ENCODE assay signal across 8 cellular contexts in genomic region chr22:22450343-22450839, GRCh38. TPM values are rescaled to one million over a fixed set of nuclear protein-coding genes. Genes with fewer than 3 reads are reported as not detected.
DNase-seq lines count a peak whose midpoint lies in the region; ATAC-seq, FAIRE-seq and TF ChIP-seq lines count a peak whose summit lies in the region.

No MANE protein-coding gene starts in this region.

- no peaks in the 10 kb centered on the region for H3K36me3 ChIP-seq in mesenchymal stem cell (ENCODE audit: control insufficient read depth in 1 of 2, insufficient read depth in 2 of 2, low read depth in 1 of 2, low read length in 2 of 2)

- H3K27ac ChIP-seq in mesenchymal stem cell (ENCODE audit: low read length, poor library complexity, severe bottlenecking), result no peak overlapping the region

- H2BK120ac ChIP-seq in mesenchymal stem cell (ENCODE audit: low read depth, low read length), result no peak overlapping the region

- H3K27me3 ChIP-seq in mesenchymal stem cell (ENCODE audit: control insufficient read depth in 1 of 2, insufficient read depth in 1 of 2, low read length in 2 of 2), result peaks cover 0 to 92% of the 10 kb centered on the region in 2 experiments

- peak; percentile 98 for FAIRE-seq in GM12892 (lab: Jason Lieb, UNC)

- H2BK15ac ChIP-seq in mesenchymal stem cell (ENCODE audit: low read depth, poor library complexity, severe bottlenecking), result no peak overlapping the region

- H3K79me1 ChIP-seq in mesenchymal stem cell (replicated peaks; ENCODE audit: low read length, poor library complexity, severe bottlenecking), result no peaks in the 10 kb centered on the region

- no peak overlapping the region for H3K9ac ChIP-seq in mesenchymal stem cell (ENCODE audit: low read length)

- DNase-seq in GM12892 (ENCODE audit: insufficient read length), result peak; percentile 33
- peak; percentile 36 for DNase-seq in KBM-7
- no peak for DNase-seq in left lobe of liver (ENCODE audit: low spot score)
- no peak for DNase-seq in activated CD8-positive, alpha-beta memory T cell treated with anti-CD3 and anti-CD28 coated beads, Interleukin-2, amount 50 U/mL, for 48 hours
- no peak for DNase-seq in NCI-H526 treated with DMSO at 0.1 percent for 48 hours (lab: John Stamatoyannopoulos, UW)
- DNase-seq in DMS153 treated with DMSO at 0.1 percent for 48 hours (lab: John Stamatoyannopoulos, UW; ENCODE audit: unreplicated experiment), result no peak
- DNase-seq in mesenchymal stem cell, result no peak

- H3K18ac ChIP-seq in mesenchymal stem cell (ENCODE audit: low read depth in 1 of 2, low read length in 2 of 2), result no peak overlapping the region

- no peak overlapping the region for H3K4me2 ChIP-seq in mesenchymal stem cell (ENCODE audit: low read length, poor library complexity, severe bottlenecking)

- no peak overlapping the region for H2BK5ac ChIP-seq in mesenchymal stem cell (ENCODE audit: low read depth, low read length, poor library complexity, severe bottlenecking)

- ATAC-seq in GM21515 (IDR thresholded peaks at IDR 0.05; ENCODE audit: unreplicated experiment) (peak; percentile 95), left lobe of liver (peak; percentile 41)

- WGBS in mesenchymal stem cell, result 40% methylated on average over 4 of the region's 4 CpGs

- no peak overlapping the region for H2AK5ac ChIP-seq in mesenchymal stem cell (ENCODE audit: low read length, severe bottlenecking)

- H3K9me3 ChIP-seq in mesenchymal stem cell (ENCODE audit: control insufficient read depth, low read length), result peaks cover 18% of the 10 kb centered on the region

- in situ Hi-C loops in KBM-7 (cut with MboI; ENCODE audit: low pct_unique_long_range_greater_than_20kb, low sequenced_read_pairs), result loop anchor here (25.0 kb wide), 1 partner anchor 112 kb away; the partner anchor contains the start of gene PRAME

- no peak overlapping the region for H4K91ac ChIP-seq in mesenchymal stem cell (ENCODE audit: low read length)

- no peak for TF ChIP-seq POLR2A in GM12892 (IDR thresholded peaks at IDR 0.05; ENCODE audit: low read depth, low read length)

- no peak overlapping the region for H2AFZ ChIP-seq in mesenchymal stem cell (ENCODE audit: low read depth, low read length)

- no peak overlapping the region for H2BK12ac ChIP-seq in mesenchymal stem cell (ENCODE audit: low read length in 2 of 2)

- no peak overlapping the region for H3K23ac ChIP-seq in mesenchymal stem cell (ENCODE audit: low read length in 2 of 2)

- H4K8ac ChIP-seq in mesenchymal stem cell (ENCODE audit: low read length), result no peak overlapping the region

- H3K4ac ChIP-seq in mesenchymal stem cell (ENCODE audit: low read depth in 1 of 2, low read length in 2 of 2), result no peak overlapping the region

- H3K4me3 ChIP-seq in mesenchymal stem cell (ENCODE audit: insufficient read depth in 1 of 2, low read depth in 1 of 2, low read length in 2 of 2), result no peak overlapping the region

- H3K4me1 ChIP-seq in mesenchymal stem cell (ENCODE audit: control insufficient read depth, insufficient read depth, low read depth, low read length), result no peaks in the 10 kb centered on the region

- H3K14ac ChIP-seq in mesenchymal stem cell (ENCODE audit: low read length in 2 of 2), result no peak overlapping the region

RNA-seq across cellular contexts. Expression of gene ZNF280B, which starts 58.2 kb away (rescaled TPM):
- 2.9 TPM for polyA plus RNA-seq in GM12892 (2012; ENCODE audit: missing spikeins)
- total RNA-seq in left lobe of liver, result 0.08 TPM
- polyA plus RNA-seq in mesenchymal stem cell (2013, experiment 1 of 2), result 2.0 TPM
- polyA plus RNA-seq in mesenchymal stem cell (2013, experiment 2 of 2), result 2.1 TPM

Comparison
In these comparisons a context has a peak if more than half of its experiments do, and no peak if none do; other contexts are left out.
1. DNase-seq: peak in GM12892 (single experiment) and KBM-7 (single experiment); none in left lobe of liver (single experiment), activated CD8-positive, alpha-beta memory T cell treated with anti-CD3 and anti-CD28 coated beads, Interleukin-2, amount 50 U/mL, for 48 hours (single experiment), NCI-H526 treated with DMSO at 0.1 percent for 48 hours (single experiment), DMS153 treated with DMSO at 0.1 percent for 48 hours (single experiment) and mesenchymal stem cell (single experiment).